In genomic region chr5:132465095-132465707, GRCh38 we compare ENCODE assay signal across 9 cellular contexts. TPM values are rescaled to one million over a fixed set of nuclear protein-coding genes. Genes with fewer than 3 reads are reported as not detected.
A peak's percentile ranks its signal among the peaks of the same experiment; 100 is the strongest.
DNase-seq lines count a peak whose midpoint lies in the region; ATAC-seq lines count a peak whose summit lies in the region.
"Had no signal": no experiment of that assay in that cellular context is flagged by ENCODE, and none has a peak within 500 bp of the region (broad histone marks: within the 10 kb centered on the region; RNA-seq: fewer than 3 reads in every experiment).

No MANE protein-coding gene starts in this region.

- no peak overlapping the region for H3K4me3 ChIP-seq in thymus (ENCODE audit: low read length)

- H3K27ac Mint-ChIP-seq in activated T-cell treated with anti-CD3 and anti-CD28 coated beads, Interleukin-2, amount 50 U/mL, for 72 hours = peak overlapping the region; percentile 76
- peak overlapping the region; percentile 89 for H3K27ac Mint-ChIP-seq in memory B cell

- 63% methylated on average over 10 of the region's 10 CpGs for WGBS in thymus

- ATAC-seq in activated T-cell treated with anti-CD3 and anti-CD28 coated beads, Interleukin-2, amount 50 U/mL, for 72 hours (replicated peaks in 1 of 2) = no peak
- ATAC-seq in memory B cell (ENCODE audit: low read depth) (no peak), GM19463 (IDR thresholded peaks at IDR 0.05; ENCODE audit: unreplicated experiment) (no peak), left cardiac atrium (no peak)

- H3K4me1 Mint-ChIP-seq in activated T-cell treated with anti-CD3 and anti-CD28 coated beads, Interleukin-2, amount 50 U/mL, for 72 hours (ENCODE audit: low read depth) = peaks cover 77% of the 10 kb centered on the region
- H3K4me1 Mint-ChIP-seq in memory B cell = peaks cover 77% of the 10 kb centered on the region

- H3K27me3 ChIP-seq in thymus (ENCODE audit: control insufficient read depth, insufficient read depth) = no peaks in the 10 kb centered on the region

- H3K9me3 Mint-ChIP-seq in activated T-cell treated with anti-CD3 and anti-CD28 coated beads, Interleukin-2, amount 50 U/mL, for 72 hours = peaks cover 0 to 1% of the 10 kb centered on the region in 2 donors
- no peaks in the 10 kb centered on the region for H3K9me3 Mint-ChIP-seq in memory B cell

- peak overlapping the region; percentile 86 for H3K27ac ChIP-seq in thymus (ENCODE audit: low read depth)

- peaks cover 7 to 14% of the 10 kb centered on the region in 2 donors for H3K36me3 Mint-ChIP-seq in activated T-cell treated with anti-CD3 and anti-CD28 coated beads, Interleukin-2, amount 50 U/mL, for 72 hours (ENCODE audit: insufficient read depth in 2 of 2)
- peaks cover 14% of the 10 kb centered on the region for H3K36me3 Mint-ChIP-seq in memory B cell

- intact Hi-C loops in left cardiac atrium (cut with DNase I) = no loop called here

- peaks cover 15% of the 10 kb centered on the region for H3K27me3 Mint-ChIP-seq in activated T-cell treated with anti-CD3 and anti-CD28 coated beads, Interleukin-2, amount 50 U/mL, for 72 hours (ENCODE audit: low read depth)
- no peaks in the 10 kb centered on the region for H3K27me3 Mint-ChIP-seq in memory B cell

- no peaks in the 10 kb centered on the region for H3K9me3 ChIP-seq in thymus (ENCODE audit: control insufficient read depth)

- peak; percentile 53 for DNase-seq in activated CD8-positive, alpha-beta memory T cell treated with anti-CD3 and anti-CD28 coated beads, Interleukin-2, amount 50 U/mL, for 48 hours
- DNase-seq in activated CD8-positive, alpha-beta memory T cell treated with anti-CD3 and anti-CD28 coated beads, Interleukin-2, amount 50 U/mL, for 4 hours = no peak
- no peak for DNase-seq in activated T-cell treated with anti-CD3 and anti-CD28 coated beads, Interleukin-2, amount 50 U/mL, for 72 hours
- no peak for DNase-seq in memory B cell (ENCODE audit: low spot score in 2 of 2)
- no peak for DNase-seq in cortex of kidney (lab: John Stamatoyannopoulos, UW)
- DNase-seq in left cardiac atrium = no peak
- DNase-seq: KBM-7 had no signal

- H3K4me3 Mint-ChIP-seq in activated T-cell treated with anti-CD3 and anti-CD28 coated beads, Interleukin-2, amount 50 U/mL, for 72 hours = peak overlapping the region; percentile 81 to 84
- H3K4me3 Mint-ChIP-seq in memory B cell = peak overlapping the region; percentile 73

- peaks cover 55% of the 10 kb centered on the region for H3K4me1 ChIP-seq in thymus (ENCODE audit: control insufficient read depth, insufficient read depth, low read length)

- H3K36me3 ChIP-seq in thymus (ENCODE audit: control insufficient read depth, insufficient read depth) = peaks cover 7% of the 10 kb centered on the region

RNA-seq across cellular contexts. Expression of gene IRF1, which starts 25.4 kb away (rescaled TPM):
- total RNA-seq in activated T-cell treated with anti-CD3 and anti-CD28 coated beads, Interleukin-2, amount 50 U/mL, for 72 hours = 100 to 1,000 TPM; 212 to 226 TPM
- 47.7 TPM for polyA plus RNA-seq in thymus
- 10 to 100 TPM; 11.8 to 21.4 TPM for total RNA-seq in left cardiac atrium

Comparison
In these comparisons a context has a peak if more than half of its experiments do, and no peak if none do; other contexts are left out.
1. RNA of gene IRF1, which starts 25.4 kb away (total RNA-seq): 212 to 226 TPM in activated T-cell treated with anti-CD3 and anti-CD28 coated beads, Interleukin-2, amount 50 U/mL, for 72 hours; 11.8 to 21.4 TPM in left cardiac atrium; every median in the first group is over 4 times any median in the second.